ENCODE assay signal across 8 cellular contexts in genomic region chr9:2158111-2158610, GRCh38.
DNase-seq lines count a peak whose midpoint lies in the region; ATAC-seq, FAIRE-seq and TF ChIP-seq lines count a peak whose summit lies in the region.

No MANE protein-coding gene starts in this region.

- peak overlapping the region; percentile 99 for H3K27ac Mint-ChIP-seq in activated naive CD4-positive, alpha-beta T cell treated with anti-CD3 and anti-CD28 coated beads, Interleukin-2, amount 50 U/mL, for 24 hours
- H3K27ac Mint-ChIP-seq in glutamatergic neuron (ENCODE audit: unreplicated experiment) = peak overlapping the region; percentile 82

- intact Hi-C loops in pancreas (cut with DNase I) = no loop called here

- H3K27ac ChIP-seq in OCI-LY3 (ENCODE audit: low read length) (peak overlapping the region; percentile 62), pancreas (peak overlapping the region in 3 of 4 donors; percentile 25 to 78 (median 74))

- peak overlapping the region; percentile 79 for H3K4me3 ChIP-seq in OCI-LY3 (ENCODE audit: low read length)
- peak overlapping the region; percentile 9 to 40 (median 30) for H3K4me3 ChIP-seq in pancreas

- ATAC-seq in GM19025 (IDR thresholded peaks at IDR 0.05; ENCODE audit: low read depth, unreplicated experiment) = peak; percentile 44
- ATAC-seq in HG03280 (IDR thresholded peaks at IDR 0.05; ENCODE audit: unreplicated experiment) = peak; percentile 38
- peak; percentile 66 to 82 (median 74) for ATAC-seq in pancreas

- H3K27me3 ChIP-seq in OCI-LY3 (ENCODE audit: low read depth, low read length) (no peaks in the 10 kb centered on the region), pancreas (no peaks in the 10 kb centered on the region)

- peak overlapping the region; percentile 97 for H3K4me3 Mint-ChIP-seq in activated naive CD4-positive, alpha-beta T cell treated with anti-CD3 and anti-CD28 coated beads, Interleukin-2, amount 50 U/mL, for 24 hours
- peak overlapping the region; percentile 91 for H3K4me3 Mint-ChIP-seq in glutamatergic neuron (ENCODE audit: unreplicated experiment)

- peaks cover 15% of the 10 kb centered on the region for H4K20me1 ChIP-seq in OCI-LY3 (ENCODE audit: insufficient read depth, low read length)

- H3K4me1 Mint-ChIP-seq in activated naive CD4-positive, alpha-beta T cell treated with anti-CD3 and anti-CD28 coated beads, Interleukin-2, amount 50 U/mL, for 24 hours = peaks cover 85% of the 10 kb centered on the region
- peaks cover 33% of the 10 kb centered on the region for H3K4me1 Mint-ChIP-seq in glutamatergic neuron (ENCODE audit: low read depth, unreplicated experiment)

- 9 to 10% methylated on average over 13 of the region's 13 CpGs for WGBS in pancreas, 2 donors

- peak overlapping the region; percentile 23; the same call in 1 of the 2 replicates for H2AFZ ChIP-seq in OCI-LY3 (ENCODE audit: low read depth, low read length)

- H3K4me1 ChIP-seq in OCI-LY3 (ENCODE audit: low read length) (peaks cover 35% of the 10 kb centered on the region), pancreas (peaks cover 5 to 17% (median 13%) of the 10 kb centered on the region in 3 donors)

- H3K9me3 ChIP-seq in OCI-LY3 (ENCODE audit: insufficient read depth, low read length) = no peaks in the 10 kb centered on the region
- no peaks in the 10 kb centered on the region for H3K9me3 ChIP-seq in pancreas

- peak; percentile 39 for DNase-seq in AG20443 (ENCODE audit: low spot score)
- no peak for DNase-seq in glutamatergic neuron
- DNase-seq in pancreas = peak in 4 of 6 donors; percentile 25 to 49 (median 28)
- DNase-seq in NCI-H1436 (lab: John Stamatoyannopoulos, UW) = no peak

- peaks cover 33% of the 10 kb centered on the region for H3K36me3 ChIP-seq in OCI-LY3 (replicated peaks; ENCODE audit: low read depth, low read length)
- no peaks in the 10 kb centered on the region for H3K36me3 ChIP-seq in pancreas

- no peak for FAIRE-seq in pancreas (lab: Jason Lieb, UNC)

- peak overlapping the region; percentile 62 for H3K9ac ChIP-seq in OCI-LY3 (ENCODE audit: low read length)

- peaks cover 7% of the 10 kb centered on the region for H3K36me3 Mint-ChIP-seq in activated naive CD4-positive, alpha-beta T cell treated with anti-CD3 and anti-CD28 coated beads, Interleukin-2, amount 50 U/mL, for 24 hours
- no peaks in the 10 kb centered on the region for H3K36me3 Mint-ChIP-seq in glutamatergic neuron (ENCODE audit: unreplicated experiment)

- TF ChIP-seq CTCF in OCI-LY3 (IDR thresholded peaks at IDR 0.05; ENCODE audit: low read depth, low read length) (no peak), glutamatergic neuron (IDR thresholded peaks at IDR 0.05; ENCODE audit: partially characterized antibody, unreplicated experiment) (no peak), pancreas (IDR thresholded peaks at IDR 0.05) (no peak)

- peaks cover 91% of the 10 kb centered on the region for H3K79me2 ChIP-seq in OCI-LY3 (ENCODE audit: low read length)

- peak overlapping the region; percentile 88 for H3K4me2 ChIP-seq in OCI-LY3 (ENCODE audit: low read length)

- no peaks in the 10 kb centered on the region for H3K9me3 Mint-ChIP-seq in activated naive CD4-positive, alpha-beta T cell treated with anti-CD3 and anti-CD28 coated beads, Interleukin-2, amount 50 U/mL, for 24 hours
- H3K9me3 Mint-ChIP-seq in glutamatergic neuron (ENCODE audit: unreplicated experiment) = peaks cover 5% of the 10 kb centered on the region

- H3K27me3 Mint-ChIP-seq in activated naive CD4-positive, alpha-beta T cell treated with anti-CD3 and anti-CD28 coated beads, Interleukin-2, amount 50 U/mL, for 24 hours = no peaks in the 10 kb centered on the region
- H3K27me3 Mint-ChIP-seq in glutamatergic neuron (ENCODE audit: unreplicated experiment) = no peaks in the 10 kb centered on the region

Comparison
In these comparisons a context has a peak if more than half of its experiments do, and no peak if none do; other contexts are left out.
1. DNase-seq: peak in AG20443 (single experiment) and pancreas (4 of 6); none in glutamatergic neuron (single experiment) and NCI-H1436 (single experiment).
2. Peak in every context shown above with its lines, with median percentiles within 50 percentile points of each other: ATAC-seq.